Comparison of ENCODE assay signal across 8 cellular contexts in the genomic region with DNA sequence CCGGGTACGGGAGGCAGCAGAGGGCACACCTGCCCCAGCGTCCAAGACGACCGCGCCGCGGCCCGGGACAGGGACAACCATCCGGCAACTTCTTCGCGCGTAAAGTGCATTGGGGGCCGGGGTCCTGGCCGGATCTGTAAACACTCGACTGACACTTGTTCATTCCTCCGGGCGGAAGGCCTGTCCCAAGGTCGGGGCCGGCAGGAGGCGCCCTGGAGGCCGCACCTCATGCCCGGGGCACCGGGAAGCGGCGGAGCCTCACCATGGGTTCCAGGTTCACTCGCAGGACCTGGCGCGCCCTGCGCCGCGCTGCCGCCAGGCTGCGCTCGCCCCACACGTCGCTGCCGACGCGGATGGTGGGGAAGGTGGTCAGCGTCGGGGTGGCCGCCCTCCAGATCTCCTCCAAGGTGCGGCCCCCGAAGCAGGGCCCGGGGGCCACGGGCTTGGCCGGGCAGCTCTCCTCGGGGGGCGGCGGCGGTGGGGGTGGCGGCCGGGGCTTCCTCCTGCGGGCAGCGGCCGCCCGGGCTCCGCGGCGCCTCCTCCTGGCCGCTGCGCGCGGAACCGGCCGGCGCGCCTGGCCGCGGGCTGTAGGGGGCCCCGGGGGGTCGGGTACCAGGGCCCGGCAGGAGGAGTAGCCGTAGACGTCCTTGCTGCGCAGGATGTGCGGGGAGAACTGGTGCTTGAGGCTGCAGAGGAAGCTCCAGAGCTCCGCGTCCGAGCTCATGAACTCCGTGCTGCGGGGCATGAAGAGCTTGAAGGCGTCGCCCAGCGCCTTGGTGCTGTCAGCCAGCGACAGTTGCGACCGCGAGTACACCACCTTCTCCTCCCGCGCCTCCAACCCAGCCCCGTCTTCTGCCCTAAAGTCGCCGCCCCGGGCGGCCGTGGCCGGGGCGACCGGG. TPM values are rescaled to one million over a fixed set of nuclear protein-coding genes. Genes with fewer than 3 reads are reported as not detected.
DNase-seq lines count a peak whose midpoint lies in the region; ATAC-seq and TF ChIP-seq lines count a peak whose summit lies in the region.

No MANE protein-coding gene starts in this region.

- H3K4me3 Mint-ChIP-seq in CD4-positive, CD25-positive, alpha-beta regulatory T cell, result peak overlapping the region; percentile 87 to 99 (median 92)

- no peaks in the 10 kb centered on the region for H3K9me3 Mint-ChIP-seq in CD4-positive, CD25-positive, alpha-beta regulatory T cell

- peak overlapping the region; percentile 91 for H3K4me3 ChIP-seq in CD4-positive, CD25-positive, alpha-beta regulatory T cell (ENCODE audit: low read depth, low read length)
- H3K4me3 ChIP-seq in epithelial cell of esophagus (ENCODE audit: low read length) (peak overlapping the region; percentile 76), mucosa of rectum (ENCODE audit: low read length in 2 of 2) (peak overlapping the region; percentile 93 to 94)

- H3K27ac ChIP-seq in CD4-positive, CD25-positive, alpha-beta regulatory T cell (ENCODE audit: insufficient read depth, low read length, poor library complexity, severe bottlenecking), result peak overlapping the region; percentile 77
- H3K27ac ChIP-seq in mucosa of rectum (ENCODE audit: low read depth in 2 of 2, low read length in 2 of 2), result peak overlapping the region; percentile 93 to 95

- peaks cover 19% of the 10 kb centered on the region for H3K4me1 ChIP-seq in CD4-positive, CD25-positive, alpha-beta regulatory T cell (ENCODE audit: control insufficient read depth, insufficient read depth, low read length, poor library complexity, severe bottlenecking)
- peaks cover 0 to 6% of the 10 kb centered on the region in 2 donors for H3K4me1 ChIP-seq in mucosa of rectum (ENCODE audit: control insufficient read depth in 2 of 2, insufficient read depth in 2 of 2, low read length in 2 of 2)

- peak; percentile 56 to 86 (median 68) for DNase-seq in CD4-positive, CD25-positive, alpha-beta regulatory T cell
- DNase-seq in GM19238 (ENCODE audit: insufficient read length, low spot score) (peak; percentile 77), NCI-H82 treated with DMSO at 0.1 percent for 48 hours (lab: John Stamatoyannopoulos, UW; ENCODE audit: unreplicated experiment) (peak; percentile 14), epithelial cell of esophagus (ENCODE audit: low read depth) (peak; percentile 83)
- peak; percentile 58 for DNase-seq in activated CD8-positive, alpha-beta memory T cell treated with anti-CD3 and anti-CD28 coated beads, Interleukin-2, amount 50 U/mL, for 24 hours (ENCODE audit: extremely low read depth)
- DNase-seq in stimulated activated CD8-positive, alpha-beta memory T cell treated with anti-CD3 and anti-CD28 coated beads, Interleukin-4, amount 100 ng/mL, for 48 hours, result peak; percentile 88

- peaks cover 17 to 36% (median 28%) of the 10 kb centered on the region in 4 donors for H3K4me1 Mint-ChIP-seq in CD4-positive, CD25-positive, alpha-beta regulatory T cell

- H3K36me3 ChIP-seq in CD4-positive, CD25-positive, alpha-beta regulatory T cell (ENCODE audit: control insufficient read depth, insufficient read depth, low read length), result no peaks in the 10 kb centered on the region
- no peaks in the 10 kb centered on the region for H3K36me3 ChIP-seq in mucosa of rectum (ENCODE audit: control insufficient read depth in 2 of 2, insufficient read depth in 2 of 2, low read length in 2 of 2)

- no peaks in the 10 kb centered on the region for H3K27me3 ChIP-seq in CD4-positive, CD25-positive, alpha-beta regulatory T cell (ENCODE audit: control insufficient read depth, insufficient read depth, low read length)
- no peaks in the 10 kb centered on the region for H3K27me3 ChIP-seq in mucosa of rectum (ENCODE audit: control insufficient read depth in 2 of 2, insufficient read depth in 2 of 2, low read length in 2 of 2)

- no peaks in the 10 kb centered on the region for H3K9me3 ChIP-seq in CD4-positive, CD25-positive, alpha-beta regulatory T cell (ENCODE audit: control insufficient read depth in 2 of 2, low read length in 2 of 2)
- H3K9me3 ChIP-seq in mucosa of rectum (ENCODE audit: control insufficient read depth in 2 of 2, low read length in 2 of 2), result no peaks in the 10 kb centered on the region

- ATAC-seq in CD4-positive, CD25-positive, alpha-beta regulatory T cell (ENCODE audit: low read depth in 2 of 2), result peak; percentile 54 to 56
- ATAC-seq in HG03432 (IDR thresholded peaks at IDR 0.05; ENCODE audit: unreplicated experiment), result peak; percentile 69

- no peaks in the 10 kb centered on the region for H3K36me3 Mint-ChIP-seq in CD4-positive, CD25-positive, alpha-beta regulatory T cell

- H3K9ac ChIP-seq in mucosa of rectum (ENCODE audit: low read depth in 1 of 2, low read length in 2 of 2), result peak overlapping the region; percentile 93 to 95

- H3K27ac Mint-ChIP-seq in CD4-positive, CD25-positive, alpha-beta regulatory T cell, result peak overlapping the region; percentile 82 to 92 (median 83)

- H3K27me3 Mint-ChIP-seq in CD4-positive, CD25-positive, alpha-beta regulatory T cell, result peaks cover 4% of the 10 kb centered on the region

- peak; percentile 48 for TF ChIP-seq CTCF in epithelial cell of esophagus (IDR thresholded peaks at IDR 0.05; ENCODE audit: insufficient read depth, low read depth, low read length, missing control alignments)

RNA-seq across cellular contexts. Expression of a gene that starts 0.7 kb away (rescaled TPM):
- total RNA-seq in CD4-positive, CD25-positive, alpha-beta regulatory T cell, result 19.3 TPM
- 1 to 10 TPM; 3.5 to 6.4 (median 4.6) TPM for polyA plus RNA-seq in CD4-positive, CD25-positive, alpha-beta regulatory T cell

Comparison
In these comparisons a context has a peak if more than half of its experiments do, and no peak if none do; other contexts are left out.
1. Peak in every context shown above with its lines: DNase-seq, ATAC-seq, H3K4me3 ChIP-seq and H3K27ac ChIP-seq.
2. DNase-seq: peak in every context shown above with its lines; median percentile 88 in stimulated activated CD8-positive, alpha-beta memory T cell treated with anti-CD3 and anti-CD28 coated beads, Interleukin-4, amount 100 ng/mL, for 48 hours; 83 in epithelial cell of esophagus; 77 in GM19238; 68 in CD4-positive, CD25-positive, alpha-beta regulatory T cell; 58 in activated CD8-positive, alpha-beta memory T cell treated with anti-CD3 and anti-CD28 coated beads, Interleukin-2, amount 50 U/mL, for 24 hours; 14 in NCI-H82 treated with DMSO at 0.1 percent for 48 hours.